16 cellular contexts compared by ENCODE assay signal in genomic region chr13:110001622-110002275, GRCh38.
A peak's percentile ranks its signal among the peaks of the same experiment; 100 is the strongest.
DNase-seq lines count a peak whose midpoint lies in the region; TF ChIP-seq lines count a peak whose summit lies in the region.
"Had no signal": no experiment of that assay in that cellular context is flagged by ENCODE, and none has a peak within 500 bp of the region (broad histone marks: within the 10 kb centered on the region; RNA-seq: fewer than 3 reads in every experiment).

No MANE protein-coding gene starts in this region.

- no peaks in the 10 kb centered on the region for H3K4me1 ChIP-seq in uterus
- H3K4me1 ChIP-seq: adrenal gland, colonic mucosa had no signal

- TF ChIP-seq CTCF in RWPE1 (conservative IDR thresholded peaks at IDR 0.05; ENCODE audit: low read depth), result no peak
- TF ChIP-seq CTCF in choroid plexus epithelial cell (conservative IDR thresholded peaks at IDR 0.05; ENCODE audit: low read depth, low read length), result no peak
- no peak for TF ChIP-seq CTCF in uterus (IDR thresholded peaks at IDR 0.05)

- CTCF ChIA-PET in RWPE1 (lab: Yijun Ruan, JAX), result no interaction called here

- H3K36me3 ChIP-seq in uterus, result no peaks in the 10 kb centered on the region
- H3K36me3 ChIP-seq: adrenal gland, colonic mucosa had no signal

- H3K27ac ChIP-seq in RWPE1, result peak overlapping the region; percentile 46; the same call in 1 of the 2 replicates
- no peak overlapping the region for H3K27ac ChIP-seq in uterus
- H3K27ac ChIP-seq: adrenal gland, colonic mucosa had no signal

- TF ChIP-seq POLR2A in uterus (IDR thresholded peaks at IDR 0.05), result no peak

- H3K27me3 ChIP-seq in uterus, result no peaks in the 10 kb centered on the region
- H3K27me3 ChIP-seq: adrenal gland, colonic mucosa had no signal

- DNase-seq in Caki2 (ENCODE audit: low read depth), result peak; percentile 59
- peak; percentile 23 for DNase-seq in RWPE1 (ENCODE audit: low spot score)
- peak; percentile 76 for DNase-seq in choroid plexus epithelial cell (ENCODE audit: low read depth)
- peak; percentile 29 for DNase-seq in kidney glomerular epithelial cell (lab: John Stamatoyannopoulos, UW)
- DNase-seq in GM19240 (ENCODE audit: insufficient read length, low spot score), result no peak
- no peak for DNase-seq in midbrain (lab: John Stamatoyannopoulos, UW)
- no peak for DNase-seq in HK-2 (ENCODE audit: unreplicated experiment)
- no peak for DNase-seq in uterus
- DNase-seq: activated CD4-positive, CD25-positive, alpha-beta regulatory T cell treated with anti-CD3 and anti-CD28 coated beads, Interleukin-2, amount 50 U/mL, for 72 hours; adrenal gland; colonic mucosa; DMS 273 treated with DMSO at 0.1 percent for 48 hours; immature natural killer cell; natural killer cell; NCI-H1694 treated with DMSO at 0.1 percent for 48 hours; NCI-H446 had no signal

- H3K4me3 ChIP-seq in choroid plexus epithelial cell (ENCODE audit: low read depth, low read length) (no peak overlapping the region), uterus (no peak overlapping the region)
- H3K4me3 ChIP-seq: adrenal gland, colonic mucosa had no signal

- in situ Hi-C loops in Caki2 (cut with HindIII; ENCODE audit: low pct_unique_long_range_greater_than_20kb, low sequenced_read_pairs), result no loop called here

- intact Hi-C loops in uterus (cut with DNase I; ENCODE audit: low total_unique reads), result no loop called here

- POLR2A ChIA-PET in RWPE1 (lab: Yijun Ruan, JAX; ENCODE audit: low non-redundant PET), result no interaction called here

- no peaks in the 10 kb centered on the region for H3K9me3 ChIP-seq in uterus
- H3K9me3 ChIP-seq: adrenal gland, colonic mucosa had no signal

Comparison
In these comparisons a context has a peak if more than half of its experiments do, and no peak if none do; other contexts are left out.
1. DNase-seq: peak in Caki2 (single experiment), RWPE1 (single experiment), choroid plexus epithelial cell (single experiment) and kidney glomerular epithelial cell (single experiment); none in GM19240 (single experiment), midbrain (single experiment), HK-2 (single experiment) and uterus (0 of 2).